ENCODE assay signal across 22 cellular contexts in genomic region chr9:89592201-89592815, GRCh38. TPM values are rescaled to one million over a fixed set of nuclear protein-coding genes. Genes with fewer than 3 reads are reported as not detected.
"Had no signal": no experiment of that assay in that cellular context is flagged by ENCODE, and none has a peak within 500 bp of the region (broad histone marks: within the 10 kb centered on the region; RNA-seq: fewer than 3 reads in every experiment).

No MANE protein-coding gene starts in this region.

- H3K4me3 ChIP-seq: body of pancreas, skin epidermis, upper lobe of right lung had no signal

- H3K4me1 Mint-ChIP-seq: activated B cell treated with CpG ODN at 0.5 μM for 24 hours had no signal

- H3K4me1 ChIP-seq: body of pancreas, upper lobe of right lung had no signal

- H3K27ac Mint-ChIP-seq: activated B cell treated with CpG ODN at 0.5 μM for 24 hours; activated naive CD8-positive, alpha-beta T cell; activated T-cell treated with anti-CD3 and anti-CD28 coated beads, Interleukin-2, amount 50 U/mL, for 72 hours; natural killer cell; stimulated activated effector memory CD8-positive, alpha-beta T cell treated with anti-CD3 and anti-CD28 coated beads, Interleukin-12 subunit alpha, Interleukin-12 subunit beta, amount 100 ng/mL, for 72 hours; stimulated activated naive CD8-positive, alpha-beta T cell treated with anti-CD3 and anti-CD28 coated beads, Interleukin-15, Interleukin-2, amounts not matched to agents 100 ng/mL and 50 ng/mL, for 24 hours; T-helper 1 cell treated with Interleukin-12 subunit alpha and Interleukin-12 subunit beta and Interleukin-4 antibody, amounts not matched to agents 30 μg/mL and 1 μg/mL, for 36 hours had no signal

- H3K36me3 Mint-ChIP-seq: activated naive CD8-positive, alpha-beta T cell; natural killer cell; stimulated activated effector memory CD8-positive, alpha-beta T cell treated with anti-CD3 and anti-CD28 coated beads, Interleukin-12 subunit alpha, Interleukin-12 subunit beta, amount 100 ng/mL, for 72 hours had no signal

- DNase-seq: activated B cell treated with CpG ODN at 0.5 μM for 24 hours; activated naive CD4-positive, alpha-beta T cell treated with Interleukin-2 at 50 U/mL for 16 hours; activated T-cell treated with anti-CD3 and anti-CD28 coated beads for 4 hours; activated T-cell treated with anti-CD3 and anti-CD28 coated beads, Interleukin-2, amount 50 U/mL, for 72 hours; anterior cingulate cortex; body of pancreas; dermis blood vessel endothelial cell; effector CD4-positive, alpha-beta T cell; natural killer cell; stimulated activated CD4-positive, alpha-beta T cell treated with anti-CD3 and anti-CD28 coated beads, Interleukin-12 subunit alpha, Interleukin-12 subunit beta, amount 100 ng/mL, for 4 hours; stimulated activated CD4-positive, alpha-beta T cell treated with anti-CD3 and anti-CD28 coated beads, Interleukin-4, amount 100 ng/mL, for 1 hour; T1000; upper lobe of right lung had no signal

- H3K27ac ChIP-seq: body of pancreas, epithelial cell of prostate, skin epidermis, upper lobe of right lung had no signal

- H3K9me3 ChIP-seq: body of pancreas, upper lobe of right lung had no signal

- H3K9me3 Mint-ChIP-seq: activated B cell treated with CpG ODN at 0.5 μM for 24 hours; activated T-cell treated with anti-CD3 and anti-CD28 coated beads, Interleukin-2, amount 50 U/mL, for 72 hours; natural killer cell; stimulated activated effector memory CD8-positive, alpha-beta T cell treated with anti-CD3 and anti-CD28 coated beads, Interleukin-12 subunit alpha, Interleukin-12 subunit beta, amount 100 ng/mL, for 72 hours; stimulated activated naive CD8-positive, alpha-beta T cell treated with anti-CD3 and anti-CD28 coated beads, Interleukin-15, Interleukin-2, amounts not matched to agents 100 ng/mL and 50 ng/mL, for 24 hours; T-helper 1 cell treated with Interleukin-12 subunit alpha and Interleukin-12 subunit beta and Interleukin-4 antibody, amounts not matched to agents 30 μg/mL and 1 μg/mL, for 36 hours had no signal

- FAIRE-seq: colon, endometrium, frontal cortex had no signal

- H3K27me3 ChIP-seq: body of pancreas, upper lobe of right lung had no signal

- ATAC-seq: activated T-cell treated with anti-CD3 and anti-CD28 coated beads, Interleukin-2, amount 50 U/mL, for 72 hours; body of pancreas; natural killer cell; upper lobe of right lung had no signal

- H3K4me3 Mint-ChIP-seq: activated B cell treated with CpG ODN at 0.5 μM for 24 hours; activated naive CD8-positive, alpha-beta T cell; activated T-cell treated with anti-CD3 and anti-CD28 coated beads, Interleukin-2, amount 50 U/mL, for 72 hours; natural killer cell; stimulated activated effector memory CD8-positive, alpha-beta T cell treated with anti-CD3 and anti-CD28 coated beads, Interleukin-12 subunit alpha, Interleukin-12 subunit beta, amount 100 ng/mL, for 72 hours; stimulated activated naive CD8-positive, alpha-beta T cell treated with anti-CD3 and anti-CD28 coated beads, Interleukin-15, Interleukin-2, amounts not matched to agents 100 ng/mL and 50 ng/mL, for 24 hours; T-helper 1 cell treated with Interleukin-12 subunit alpha and Interleukin-12 subunit beta and Interleukin-4 antibody, amounts not matched to agents 30 μg/mL and 1 μg/mL, for 36 hours had no signal

- H3K36me3 ChIP-seq: upper lobe of right lung had no signal

RNA-seq across cellular contexts. Expression of gene GADD45G, which starts 12.5 kb away (rescaled TPM):
- total RNA-seq: dermis blood vessel endothelial cell had no signal
